ENCODE assay signal across 20 cellular contexts in genomic region chr12:27299102-27299501, GRCh38.
"Had no signal": no experiment of that assay in that cellular context is flagged by ENCODE, and none has a peak within 500 bp of the region (broad histone marks: within the 10 kb centered on the region; RNA-seq: fewer than 3 reads in every experiment).

No MANE protein-coding gene starts in this region.

- H3K27me3 Mint-ChIP-seq: activated naive CD8-positive, alpha-beta T cell treated with anti-CD3 and anti-CD28 coated beads, Interleukin-2, amount 10 ng/mL, durations not matched to agents 7 days and 5 days; stimulated activated naive CD8-positive, alpha-beta T cell treated with anti-CD3 and anti-CD28 coated beads, Interleukin-15, amount 100 ng/mL, for 72 hours; type B pancreatic cell had no signal

- H3K4me1 Mint-ChIP-seq: activated naive CD8-positive, alpha-beta T cell treated with anti-CD3 and anti-CD28 coated beads, Interleukin-2, amount 10 ng/mL, durations not matched to agents 7 days and 5 days had no signal

- DNase-seq: activated CD8-positive, alpha-beta memory T cell treated with anti-CD3 and anti-CD28 coated beads, Interleukin-2, amount 50 U/mL, for 4 hours; activated naive CD8-positive, alpha-beta T cell treated with anti-CD3 and anti-CD28 coated beads, Interleukin-2, amount 10 ng/mL, durations not matched to agents 7 days and 5 days; amygdala; brain microvascular endothelial cell; cortex of kidney; effector CD4-positive, alpha-beta T cell; gastrocnemius medialis; head of caudate nucleus; lower lobe of right lung; occipital lobe; retina; stimulated activated naive CD8-positive, alpha-beta T cell treated with anti-CD3 and anti-CD28 coated beads, Interleukin-15, amount 100 ng/mL, for 72 hours; WERI-Rb-1 had no signal

- H3K27ac Mint-ChIP-seq: activated naive CD8-positive, alpha-beta T cell treated with anti-CD3 and anti-CD28 coated beads, Interleukin-2, amount 10 ng/mL, durations not matched to agents 7 days and 5 days; activated T-helper 1 cell treated with anti-CD3 and anti-CD28 coated beads, Interleukin-12 subunit alpha, Interleukin-12 subunit beta, Interleukin-2, Interleukin-4 antibody, amounts not matched to agents 30 ng/mL and 10 ng/mL and 1 ng/mL, durations not matched to agents 14 hours and 24 hours and 36 hours; mesothelial cell of epicardium; nephron; T-helper 1 cell treated with Interleukin-12 subunit alpha and Interleukin-12 subunit beta and Interleukin-4 antibody, amounts not matched to agents 30 μg/mL and 1 μg/mL, for 36 hours; type B pancreatic cell had no signal

- H3K36me3 ChIP-seq: WERI-Rb-1 had no signal

- H3K4me3 Mint-ChIP-seq: activated naive CD8-positive, alpha-beta T cell treated with anti-CD3 and anti-CD28 coated beads, Interleukin-2, amount 10 ng/mL, durations not matched to agents 7 days and 5 days; activated T-helper 1 cell treated with anti-CD3 and anti-CD28 coated beads, Interleukin-12 subunit alpha, Interleukin-12 subunit beta, Interleukin-2, Interleukin-4 antibody, amounts not matched to agents 30 ng/mL and 10 ng/mL and 1 ng/mL, durations not matched to agents 14 hours and 24 hours and 36 hours; mesothelial cell of epicardium; nephron; stimulated activated naive CD8-positive, alpha-beta T cell treated with anti-CD3 and anti-CD28 coated beads, Interleukin-15, amount 100 ng/mL, for 72 hours; T-helper 1 cell treated with Interleukin-12 subunit alpha and Interleukin-12 subunit beta and Interleukin-4 antibody, amounts not matched to agents 30 μg/mL and 1 μg/mL, for 36 hours; type B pancreatic cell had no signal

- H3K4me1 ChIP-seq: lower lobe of right lung, suprapubic skin had no signal

- ATAC-seq: esophagus mucosa; gastrocnemius medialis; lower lobe of right lung; stimulated activated naive CD8-positive, alpha-beta T cell treated with anti-CD3 and anti-CD28 coated beads, Interleukin-15, amount 100 ng/mL, for 72 hours had no signal

- H3K9me3 ChIP-seq: gastrocnemius medialis, lower lobe of right lung, suprapubic skin had no signal

- H3K9me3 Mint-ChIP-seq: activated naive CD8-positive, alpha-beta T cell treated with anti-CD3 and anti-CD28 coated beads, Interleukin-2, amount 10 ng/mL, durations not matched to agents 7 days and 5 days; activated T-helper 1 cell treated with anti-CD3 and anti-CD28 coated beads, Interleukin-12 subunit alpha, Interleukin-12 subunit beta, Interleukin-2, Interleukin-4 antibody, amounts not matched to agents 30 ng/mL and 10 ng/mL and 1 ng/mL, durations not matched to agents 14 hours and 24 hours and 36 hours; stimulated activated naive CD8-positive, alpha-beta T cell treated with anti-CD3 and anti-CD28 coated beads, Interleukin-15, amount 100 ng/mL, for 72 hours; T-helper 1 cell treated with Interleukin-12 subunit alpha and Interleukin-12 subunit beta and Interleukin-4 antibody, amounts not matched to agents 30 μg/mL and 1 μg/mL, for 36 hours; type B pancreatic cell had no signal

- H3K27me3 ChIP-seq: brain microvascular endothelial cell, gastrocnemius medialis, suprapubic skin had no signal

- H3K4me3 ChIP-seq: gastrocnemius medialis, lower lobe of right lung, suprapubic skin had no signal

- H3K27ac ChIP-seq: brain microvascular endothelial cell, gastrocnemius medialis, lower lobe of right lung, suprapubic skin, WERI-Rb-1 had no signal
